1 cellular context compared by ENCODE assay signal in the genomic region with DNA sequence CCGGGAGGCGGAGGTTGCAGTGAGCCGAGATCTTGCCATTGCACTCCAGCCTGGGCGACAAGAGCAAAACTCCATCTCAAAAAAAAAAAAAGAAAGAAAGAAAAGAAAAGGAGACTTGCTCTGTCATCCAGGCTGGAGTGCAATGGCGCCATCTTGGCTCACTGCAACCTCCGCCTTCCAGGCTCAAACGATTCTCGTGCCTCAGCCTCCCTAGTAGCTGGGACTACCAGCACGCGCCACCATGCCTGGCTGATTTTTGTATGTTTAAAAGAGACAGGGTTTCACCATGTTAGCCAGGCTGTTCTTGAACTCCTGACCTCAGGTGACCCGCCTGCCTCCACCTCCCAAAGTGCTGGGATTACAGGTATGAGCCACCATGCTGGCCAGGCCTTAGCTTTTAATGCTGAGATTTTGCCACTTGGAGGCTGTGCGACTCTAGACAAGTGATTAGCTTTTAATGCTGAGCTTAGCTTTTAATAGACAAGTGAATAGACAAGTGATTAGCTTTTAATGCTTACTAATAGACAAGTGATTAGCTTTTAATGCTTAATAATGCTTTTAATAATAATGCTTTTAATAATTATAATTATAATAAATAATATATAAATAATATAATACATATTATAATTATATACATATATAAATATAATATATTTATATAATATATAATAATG.
A peak's percentile ranks its signal among the peaks of the same experiment; 100 is the strongest.
TF ChIP-seq lines count a peak whose summit lies in the region.

No MANE protein-coding gene starts in this region.

TF ChIP-seq in HepG2, 621 proteins besides CTCF, POLR2A, EP300 and RAD21:
- TF ChIP-seq NRL (CRISPR knock-in tag; IDR thresholded peaks at IDR 0.05; ENCODE audit: borderline replicate concordance) (peak; percentile 55; the same call in 1 of the 2 replicates), ZNF709 (CRISPR knock-in tag; IDR thresholded peaks at IDR 0.05) (no peak), MAFK (conservative IDR thresholded peaks at IDR 0.05 in 1 of 2, IDR thresholded peaks at IDR 0.05 in 1 of 2; ENCODE audit: low read length in 2 of 2) (peak; percentile 79 to 87), ZNF768 (CRISPR knock-in tag; IDR thresholded peaks at IDR 0.05) (0 out of 2 replicates have a peak, but pooled peaks have one; percentile 27), TFDP2 (CRISPR knock-in tag; IDR thresholded peaks at IDR 0.05) (no peak), MAX (IDR thresholded peaks at IDR 0.05) (no peak), ZNF34 (CRISPR knock-in tag; IDR thresholded peaks at IDR 0.05; ENCODE audit: borderline replicate concordance) (no peak), ZBTB43 (CRISPR knock-in tag; conservative IDR thresholded peaks at IDR 0.05) (no peak), FOXJ3 (CRISPR knock-in tag; IDR thresholded peaks at IDR 0.05; ENCODE audit: borderline replicate concordance) (no peak), ZBTB14 (CRISPR knock-in tag; IDR thresholded peaks at IDR 0.05) (no peak), ZNF775 (CRISPR knock-in tag; IDR thresholded peaks at IDR 0.05; ENCODE audit: borderline replicate concordance) (no peak), POLR2G (IDR thresholded peaks at IDR 0.05; ENCODE audit: low read depth, low read length) (no peak), NFE2 (CRISPR knock-in tag; IDR thresholded peaks at IDR 0.05) (no peak), MAFF (IDR thresholded peaks at IDR 0.05; ENCODE audit: low read depth, low read length) (peak; percentile 77)
